In genomic region chr16:28937222-28937876, GRCh38 we compare ENCODE assay signal across 8 cellular contexts. TPM values are rescaled to one million over a fixed set of nuclear protein-coding genes. Genes with fewer than 3 reads are reported as not detected.
"Had no signal": no experiment of that assay in that cellular context is flagged by ENCODE, and none has a peak within 500 bp of the region (broad histone marks: within the 10 kb centered on the region; RNA-seq: fewer than 3 reads in every experiment).

No MANE protein-coding gene starts in this region.

- H3K27me3 ChIP-seq: right atrium auricular region, suprapubic skin had no signal

- H3K4me1 ChIP-seq: left ventricle myocardium inferior, right atrium auricular region had no signal

- H3K36me3 ChIP-seq: esophagus muscularis mucosa, left ventricle myocardium inferior, right atrium auricular region, suprapubic skin had no signal

- H3K27ac ChIP-seq: esophagus muscularis mucosa, left ventricle myocardium inferior, right atrium auricular region, suprapubic skin had no signal

- DNase-seq: activated CD8-positive, alpha-beta memory T cell treated with anti-CD3 and anti-CD28 coated beads, Interleukin-2, amount 50 U/mL, for 4 hours; amniotic stem cell had no signal

RNA-seq across cellular contexts. Expression of gene CD19, which starts 5.6 kb away (rescaled TPM):
- total RNA-seq: activated CD4-positive, alpha-beta memory T cell treated with anti-CD3 and anti-CD28 coated beads, Interleukin-2, amount 10 ng/mL, durations not matched to agents 7 days and 5 days; kidney epithelial cell; left ventricle myocardium inferior had no signal
